In the genomic region with DNA sequence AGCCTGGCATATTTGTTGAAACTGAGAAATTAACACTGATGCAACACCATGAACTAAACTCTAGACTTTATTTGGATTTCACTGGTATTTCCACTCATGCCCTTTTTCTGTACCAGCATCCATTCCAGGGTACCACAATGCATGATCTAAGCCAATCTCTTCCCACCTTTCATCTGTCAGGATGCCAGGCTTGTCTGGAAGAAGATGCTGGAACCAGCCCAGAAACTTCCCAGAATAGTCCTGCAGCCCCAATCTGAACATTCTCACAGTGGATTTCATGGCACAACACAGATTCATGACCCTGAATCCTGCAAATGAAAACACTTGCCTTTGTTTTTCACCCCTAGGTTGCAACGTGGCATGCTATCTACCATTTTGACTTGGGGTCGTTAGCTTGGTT, we compare ENCODE assay signal across 26 cellular contexts.
DNase-seq lines count a peak whose midpoint lies in the region; ATAC-seq, FAIRE-seq and TF ChIP-seq lines count a peak whose summit lies in the region.
"Had no signal": no experiment of that assay in that cellular context is flagged by ENCODE, and none has a peak within 500 bp of the region (broad histone marks: within the 10 kb centered on the region; RNA-seq: fewer than 3 reads in every experiment).

No MANE protein-coding gene starts in this region.

- no peak for TF ChIP-seq CTCF in D721Med (IDR thresholded peaks at IDR 0.05; ENCODE audit: insufficient read depth, missing control alignments)
- no peak for TF ChIP-seq CTCF in glutamatergic neuron (IDR thresholded peaks at IDR 0.05; ENCODE audit: partially characterized antibody, unreplicated experiment)

- no peak for ATAC-seq in activated CD8-positive, alpha-beta T cell treated with anti-CD3 and anti-CD28 coated beads, Interleukin-2, amount 10 ng/mL, durations not matched to agents 7 days and 5 days
- ATAC-seq: A549 had no signal

- H3K4me3 Mint-ChIP-seq in glutamatergic neuron (ENCODE audit: unreplicated experiment): no peak overlapping the region
- no peak overlapping the region for H3K4me3 Mint-ChIP-seq in activated CD8-positive, alpha-beta T cell treated with anti-CD3 and anti-CD28 coated beads, Interleukin-2, amount 10 ng/mL, durations not matched to agents 7 days and 5 days
- H3K4me3 Mint-ChIP-seq: CD14-positive monocyte; CD4-positive, alpha-beta T cell; CD8-positive, alpha-beta memory T cell had no signal

- peak; percentile 32 for FAIRE-seq in D721Med (lab: Jason Lieb, UNC)
- FAIRE-seq: A549, GM12891, GM19239, H1 had no signal

- H3K9me3 Mint-ChIP-seq in glutamatergic neuron (ENCODE audit: unreplicated experiment): peaks cover 20% of the 10 kb centered on the region
- no peaks in the 10 kb centered on the region for H3K9me3 Mint-ChIP-seq in activated CD8-positive, alpha-beta T cell treated with anti-CD3 and anti-CD28 coated beads, Interleukin-2, amount 10 ng/mL, durations not matched to agents 7 days and 5 days (ENCODE audit: insufficient read depth)

- peak overlapping the region; percentile 24 for H3K27ac Mint-ChIP-seq in glutamatergic neuron (ENCODE audit: unreplicated experiment)
- H3K27ac Mint-ChIP-seq in activated CD8-positive, alpha-beta T cell treated with anti-CD3 and anti-CD28 coated beads, Interleukin-2, amount 10 ng/mL, durations not matched to agents 7 days and 5 days: no peak overlapping the region
- H3K27ac Mint-ChIP-seq: CD14-positive monocyte; CD4-positive, alpha-beta T cell; CD8-positive, alpha-beta memory T cell had no signal

- peaks cover 47% of the 10 kb centered on the region for H3K4me1 Mint-ChIP-seq in glutamatergic neuron (ENCODE audit: low read depth, unreplicated experiment)
- no peaks in the 10 kb centered on the region for H3K4me1 Mint-ChIP-seq in activated CD8-positive, alpha-beta T cell treated with anti-CD3 and anti-CD28 coated beads, Interleukin-2, amount 10 ng/mL, durations not matched to agents 7 days and 5 days (ENCODE audit: low read depth)
- H3K4me1 Mint-ChIP-seq: CD14-positive monocyte; CD8-positive, alpha-beta memory T cell had no signal

- CTCF ChIA-PET in activated CD8-positive, alpha-beta T cell treated with anti-CD3 and anti-CD28 coated beads, Interleukin-2, amount 10 ng/mL, durations not matched to agents 7 days and 5 days (lab: Charles Lee): no interaction called here

- H3K36me3 Mint-ChIP-seq in glutamatergic neuron (ENCODE audit: unreplicated experiment): peaks cover 11% of the 10 kb centered on the region
- no peaks in the 10 kb centered on the region for H3K36me3 Mint-ChIP-seq in activated CD8-positive, alpha-beta T cell treated with anti-CD3 and anti-CD28 coated beads, Interleukin-2, amount 10 ng/mL, durations not matched to agents 7 days and 5 days (ENCODE audit: low read depth)
- H3K36me3 Mint-ChIP-seq: CD14-positive monocyte had no signal

- DNase-seq in D721Med (ENCODE audit: insufficient read length, low spot score) (no peak), cerebellar cortex (ENCODE audit: low spot score) (peak; percentile 91), glutamatergic neuron (no peak), occipital lobe (lab: John Stamatoyannopoulos, UW) (peak; percentile 2), HuH-7 (ENCODE audit: low spot score) (no peak), DMS53 (lab: John Stamatoyannopoulos, UW) (no peak)
- DNase-seq in activated CD8-positive, alpha-beta T cell treated with anti-CD3 and anti-CD28 coated beads, Interleukin-2, amount 10 ng/mL, durations not matched to agents 7 days and 5 days: no peak
- DNase-seq: 8988T; ACHN; AML-193; BE2C; Calu3; CD4-positive, alpha-beta T cell; CD8-positive, alpha-beta memory T cell; DMS153; DMS79; EL; GF-D8; GM23248; H7; HCEC 1CT had no signal

- H3K27me3 Mint-ChIP-seq in glutamatergic neuron (ENCODE audit: unreplicated experiment): peaks cover 18% of the 10 kb centered on the region
- H3K27me3 Mint-ChIP-seq in activated CD8-positive, alpha-beta T cell treated with anti-CD3 and anti-CD28 coated beads, Interleukin-2, amount 10 ng/mL, durations not matched to agents 7 days and 5 days (ENCODE audit: low read depth): no peaks in the 10 kb centered on the region

- POLR2A ChIA-PET in activated CD8-positive, alpha-beta T cell treated with anti-CD3 and anti-CD28 coated beads, Interleukin-2, amount 10 ng/mL, durations not matched to agents 7 days and 5 days (lab: Charles Lee): no interaction called here

Comparison
In these comparisons a context has a peak if more than half of its experiments do, and no peak if none do; other contexts are left out.
1. DNase-seq: peak in cerebellar cortex (single experiment) and occipital lobe (single experiment); none in D721Med (single experiment), glutamatergic neuron (single experiment), HuH-7 (single experiment), DMS53 (single experiment) and activated CD8-positive, alpha-beta T cell treated with anti-CD3 and anti-CD28 coated beads, Interleukin-2, amount 10 ng/mL, durations not matched to agents 7 days and 5 days (single experiment).